20 cellular contexts compared by ENCODE assay signal in the genomic region with DNA sequence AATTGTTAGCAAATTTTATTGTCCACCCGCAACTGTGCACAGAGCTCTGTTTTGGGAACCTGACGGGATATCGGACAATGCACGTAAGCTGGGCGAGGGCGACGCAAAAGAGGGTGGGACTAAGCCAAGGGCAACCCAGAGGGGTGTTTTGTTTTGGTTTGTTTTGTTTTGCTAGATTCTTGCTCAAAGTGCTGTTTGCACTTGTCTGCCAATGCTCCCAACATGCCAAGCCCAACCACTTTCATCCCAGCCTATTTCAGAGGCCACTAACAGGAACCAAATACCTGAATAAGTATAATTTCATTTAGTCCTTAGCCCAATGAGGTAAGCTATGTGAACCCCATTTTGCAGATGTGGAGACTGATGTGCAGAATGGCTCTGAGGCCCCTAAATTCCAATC.
"Had no signal": no experiment of that assay in that cellular context is flagged by ENCODE, and none has a peak within 500 bp of the region (broad histone marks: within the 10 kb centered on the region; RNA-seq: fewer than 3 reads in every experiment).

No MANE protein-coding gene starts in this region.

- DNase-seq: islet precursor cell; left ventricle myocardium inferior; midbrain; mucosa of descending colon; naive thymus-derived CD4-positive, alpha-beta T cell; ovary; stimulated activated CD4-positive, alpha-beta T cell treated with anti-CD3 and anti-CD28 coated beads, Interleukin-12 subunit alpha, Interleukin-12 subunit beta, amount 100 ng/mL, for 4 hours; stimulated activated CD4-positive, alpha-beta T cell treated with anti-CD3 and anti-CD28 coated beads, Interleukin-15, amount 100 ng/mL, for 24 hours; stimulated activated CD4-positive, alpha-beta T cell treated with anti-CD3 and anti-CD28 coated beads, Interleukin-2, amount 100 ng/mL, for 24 hours; stimulated activated CD4-positive, alpha-beta T cell treated with anti-CD3 and anti-CD28 coated beads, Interleukin-4, amount 100 ng/mL, for 1 hour; stimulated activated naive B cell treated with anti-CD40 and anti-IgM and Interleukin-4, amounts not matched to agents 10 μg/mL and 1 μg/mL and 100 μg/mL, for 72 hours; stimulated activated naive CD8-positive, alpha-beta T cell treated with anti-CD3 and anti-CD28 coated beads, Interleukin-15, Interleukin-2, amounts not matched to agents 100 U/mL and 50 U/mL, for 24 hours; stomach; uterus had no signal

- H3K27ac ChIP-seq: left ventricle myocardium inferior, ovary, right atrium auricular region, skin epidermis, stomach, thoracic aorta, tibial nerve, uterus had no signal

- H3K4me3 ChIP-seq: left ventricle myocardium inferior, mucosa of descending colon, ovary, right atrium auricular region, skin epidermis, stomach, thoracic aorta, tibial nerve, uterus had no signal

- H3K36me3 ChIP-seq: left ventricle myocardium inferior, ovary, right atrium auricular region, stomach, thoracic aorta, tibial nerve, uterus had no signal

- H3K9me3 ChIP-seq: left ventricle myocardium inferior, mucosa of descending colon, ovary, right atrium auricular region, stomach, thoracic aorta, tibial nerve, uterus had no signal

- ATAC-seq: mucosa of descending colon; naive thymus-derived CD4-positive, alpha-beta T cell; natural killer cell treated with Interleukin-12 subunit alpha and Interleukin-12 subunit beta and Interleukin-15 and Interleukin-18, amount 100 ng/mL, for 72 hours; sciatic nerve; stimulated activated naive B cell treated with anti-CD40 and anti-IgM and Interleukin-4, amounts not matched to agents 10 μg/mL and 1 μg/mL and 100 μg/mL, for 72 hours; stimulated activated naive CD8-positive, alpha-beta T cell treated with anti-CD3 and anti-CD28 coated beads, Interleukin-15, Interleukin-2, amounts not matched to agents 100 U/mL and 50 U/mL, for 24 hours had no signal

- H3K27me3 ChIP-seq: ovary, right atrium auricular region, stomach, tibial nerve, uterus had no signal

- H3K4me1 ChIP-seq: right atrium auricular region, stomach, uterus had no signal
